17 cellular contexts compared by ENCODE assay signal in the genomic region with DNA sequence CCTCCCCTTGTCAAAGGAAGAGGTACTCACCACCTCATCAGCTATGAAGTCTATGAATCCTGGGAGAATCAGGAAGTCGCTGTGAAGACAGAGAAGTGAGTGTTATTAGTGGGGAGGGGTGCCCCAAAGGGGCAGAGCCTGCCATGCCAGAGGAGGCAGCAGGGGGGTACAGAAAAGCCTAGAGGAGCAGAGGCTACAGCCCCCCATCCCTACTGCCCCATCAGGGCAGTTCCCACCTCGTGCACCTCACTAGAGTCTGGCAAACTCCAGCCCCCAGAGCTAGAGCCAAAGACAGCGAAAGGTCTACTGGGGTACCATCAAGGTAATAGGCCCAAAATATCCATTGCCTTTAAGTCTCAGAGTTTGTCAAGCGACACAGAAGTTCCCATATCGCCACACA. TPM values are rescaled to one million over a fixed set of nuclear protein-coding genes. Genes with fewer than 3 reads are reported as not detected.
DNase-seq lines count a peak whose midpoint lies in the region; ATAC-seq, FAIRE-seq and TF ChIP-seq lines count a peak whose summit lies in the region.
"Had no signal": no experiment of that assay in that cellular context is flagged by ENCODE, and none has a peak within 500 bp of the region (broad histone marks: within the 10 kb centered on the region; RNA-seq: fewer than 3 reads in every experiment).

No MANE protein-coding gene starts in this region.

- H3K9me3 Mint-ChIP-seq in activated CD4-positive, alpha-beta T cell treated with anti-CD3 and anti-CD28 coated beads, Interleukin-2, amount 10 ng/mL, durations not matched to agents 24 days and 14 days, result no peaks in the 10 kb centered on the region
- no peaks in the 10 kb centered on the region for H3K9me3 Mint-ChIP-seq in stimulated activated effector memory CD8-positive, alpha-beta T cell treated with anti-CD3 and anti-CD28 coated beads, Interleukin-12 subunit alpha, Interleukin-12 subunit beta, amount 100 ng/mL, for 72 hours
- H3K9me3 Mint-ChIP-seq: activated naive CD4-positive, alpha-beta T cell treated with anti-CD3 and anti-CD28 coated beads, Interleukin-2, amount 10 ng/mL, durations not matched to agents 7 days and 5 days had no signal

- BruUV-seq in PC-9 (replicated peaks; lab: Mats Ljungman, UMichigan), result no TSS peak

- H3K36me3 Mint-ChIP-seq in activated CD4-positive, alpha-beta T cell treated with anti-CD3 and anti-CD28 coated beads, Interleukin-2, amount 10 ng/mL, durations not matched to agents 24 days and 14 days (ENCODE audit: low read depth), result peaks cover 27% of the 10 kb centered on the region
- H3K36me3 Mint-ChIP-seq in stimulated activated effector memory CD8-positive, alpha-beta T cell treated with anti-CD3 and anti-CD28 coated beads, Interleukin-12 subunit alpha, Interleukin-12 subunit beta, amount 100 ng/mL, for 72 hours, result peaks cover 68% of the 10 kb centered on the region

- POLR2A ChIA-PET in PC-9 (lab: Charles Lee; ENCODE audit: unreplicated experiment), result interaction anchor here (0.6 kb wide), 1 partner anchor 15 kb away, joined by 3 read pairs; no protein-coding TSS in a partner anchor
- POLR2A ChIA-PET in H1 (lab: Charles Lee; ENCODE audit: partially characterized antibody), result interaction anchor here (0.7 kb wide), 1 partner anchor 45 kb away, joined by 3 read pairs; no protein-coding TSS in a partner anchor

- no peak overlapping the region for H4K8ac ChIP-seq in H1 (ENCODE audit: extremely low read depth, insufficient read depth, low read length)

- H2AFZ ChIP-seq in PC-9 (no peak overlapping the region), H1 (ENCODE audit: low read length) (no peak overlapping the region)

- DNase-seq in activated CD4-positive, alpha-beta T cell treated with anti-CD3 and anti-CD28 coated beads, Interleukin-2, amount 10 ng/mL, durations not matched to agents 24 days and 14 days, result no peak
- no peak for DNase-seq in activated CD4-positive, alpha-beta T cell treated with anti-CD3 and anti-CD28 coated beads for 48 hours
- DNase-seq in PC-9, result no peak
- DNase-seq in H1 (ENCODE audit: low read depth in 1 of 2, low spot score in 2 of 2), result no peak
- no peak for DNase-seq in stimulated activated effector memory CD8-positive, alpha-beta T cell treated with anti-CD3 and anti-CD28 coated beads, Interleukin-12 subunit alpha, Interleukin-12 subunit beta, amount 100 ng/mL, for 72 hours (ENCODE audit: low spot score in 2 of 2)
- DNase-seq in stimulated activated CD8-positive, alpha-beta memory T cell treated with anti-CD3 and anti-CD28 coated beads, Interleukin-4, amount 100 ng/mL, for 48 hours, result no peak
- DNase-seq: activated CD4-positive, alpha-beta T cell treated with anti-CD3 and anti-CD28 coated beads for 1 hour; activated naive CD4-positive, alpha-beta T cell treated with anti-CD3 and anti-CD28 coated beads, Interleukin-2, amount 10 ng/mL, durations not matched to agents 7 days and 5 days; mucosa of descending colon; NCI-H1105 treated with DMSO at 0.1 percent for 48 hours; NCI-H446 treated with DMSO at 0.1 percent for 48 hours; trophoblast cell had no signal

- ATAC-seq in stimulated activated effector memory CD8-positive, alpha-beta T cell treated with anti-CD3 and anti-CD28 coated beads, Interleukin-12 subunit alpha, Interleukin-12 subunit beta, amount 100 ng/mL, for 72 hours, result no peak
- ATAC-seq in GM19023 (IDR thresholded peaks at IDR 0.05; ENCODE audit: unreplicated experiment) (no peak), HG02571 (IDR thresholded peaks at IDR 0.05; ENCODE audit: unreplicated experiment) (no peak)
- ATAC-seq: Right ventricle myocardium inferior had no signal

- CTCF ChIA-PET in PC-9 (lab: Charles Lee) (interaction anchor here (0.6 to 0.7 kb wide), 4 partner anchors 17 to 1100 kb away, joined by 5 to 18 read pairs (median 8); no protein-coding TSS in a partner anchor), H1 (lab: Charles Lee; ENCODE audit: partially characterized antibody) (interaction anchor here (0.6 to 24.8 kb wide), 9 partner anchors 9 to 139 kb away, joined by 3 to 348 read pairs (median 8); partner anchors contain the start of gene IMPDH1)

- no peak for TF ChIP-seq RAD21 in H1 (IDR thresholded peaks at IDR 0.05 in 1 of 2, conservative IDR thresholded peaks at IDR 0.05 in 1 of 2; ENCODE audit: low read depth in 2 of 2, low read length in 2 of 2)

- H3K9ac ChIP-seq in H1 (replicated peaks in 1 of 4; ENCODE audit: extremely low read depth in 1 of 4, low read depth in 3 of 4, low read length in 3 of 4), result no peak overlapping the region

- H3K79me2 ChIP-seq in PC-9 (ENCODE audit: low read depth) (peaks cover 33% of the 10 kb centered on the region), H1 (ENCODE audit: control insufficient read depth in 1 of 2, insufficient read depth in 2 of 2, low read length in 2 of 2) (no peaks in the 10 kb centered on the region)

- H3K79me1 ChIP-seq in H1 (ENCODE audit: low read depth, low read length), result no peaks in the 10 kb centered on the region

- no peak overlapping the region for H3K14ac ChIP-seq in H1 (ENCODE audit: insufficient read length)

- no peak overlapping the region for H2BK12ac ChIP-seq in H1 (ENCODE audit: low read depth, low read length)

- no peak for TF ChIP-seq POLR2A in H1 (IDR thresholded peaks at IDR 0.05; ENCODE audit: control extremely low read depth in 1 of 2, low read depth in 2 of 2, low read length in 2 of 2)

- H3K9me2 ChIP-seq in PC-9 (ENCODE audit: insufficient read depth), result no peaks in the 10 kb centered on the region

- no peak overlapping the region for H4K5ac ChIP-seq in H1 (ENCODE audit: insufficient read length, low read depth, low read length)

- no peaks in the 10 kb centered on the region for H3K27me3 ChIP-seq in PC-9 (ENCODE audit: insufficient read depth, low read depth)
- peaks cover 21 to 42% (median 35%) of the 10 kb centered on the region in 4 experiments for H3K27me3 ChIP-seq in H1 (replicated peaks in 1 of 4; ENCODE audit: control insufficient read depth in 3 of 4, extremely low read depth in 1 of 4, insufficient read depth in 3 of 4, low read length in 3 of 4)

- peaks cover 33% of the 10 kb centered on the region for H3K4me1 Mint-ChIP-seq in activated CD4-positive, alpha-beta T cell treated with anti-CD3 and anti-CD28 coated beads, Interleukin-2, amount 10 ng/mL, durations not matched to agents 24 days and 14 days
- peaks cover 51% of the 10 kb centered on the region for H3K4me1 Mint-ChIP-seq in stimulated activated effector memory CD8-positive, alpha-beta T cell treated with anti-CD3 and anti-CD28 coated beads, Interleukin-12 subunit alpha, Interleukin-12 subunit beta, amount 100 ng/mL, for 72 hours

- no peak for TF ChIP-seq CTCF in PC-9 (conservative IDR thresholded peaks at IDR 0.05)
- no peak for TF ChIP-seq CTCF in H1 (IDR thresholded peaks at IDR 0.05; ENCODE audit: control extremely low read depth in 1 of 3, insufficient read depth in 1 of 3, low read depth in 1 of 3, low read length in 3 of 3)

- no peak overlapping the region for H2BK20ac ChIP-seq in H1 (ENCODE audit: low read length)

- H3K9me3 ChIP-seq in PC-9 (ENCODE audit: insufficient read depth, low read depth) (no peaks in the 10 kb centered on the region), H1 (ENCODE audit: insufficient read depth in 2 of 2, low read depth in 1 of 2, low read length in 1 of 2) (no peaks in the 10 kb centered on the region)
- H3K9me3 ChIP-seq: mucosa of descending colon had no signal

- H2BK5ac ChIP-seq in H1 (ENCODE audit: low read depth, low read length), result no peak overlapping the region

- no peak overlapping the region for H2BK120ac ChIP-seq in H1 (replicated peaks; ENCODE audit: low read depth, low read length)

- H3K4me2 ChIP-seq in PC-9 (peak overlapping the region; percentile 85), H1 (ENCODE audit: insufficient read depth in 1 of 2, low read depth in 2 of 2, low read length in 2 of 2) (peak overlapping the region; percentile 30 to 66; a peak in 1 of 4 replicates)

- intact Hi-C loops in activated CD4-positive, alpha-beta T cell treated with anti-CD3 and anti-CD28 coated beads, Interleukin-2, amount 10 ng/mL, durations not matched to agents 24 days and 14 days (cut with micrococcal nuclease), result loop anchor here (10.0 kb wide), 1 partner anchor 131 kb away; no protein-coding TSS in a partner anchor
- intact Hi-C loops in PC-9 (cut with micrococcal nuclease; ENCODE audit: unreplicated experiment), result no loop called here

- FAIRE-seq in H1 (lab: Jason Lieb, UNC), result no peak
- FAIRE-seq: colon had no signal

- no peak overlapping the region for H3K23ac ChIP-seq in H1 (ENCODE audit: insufficient read length)

- H2AK5ac ChIP-seq in H1 (ENCODE audit: low read depth, low read length), result 0 out of 2 replicates have a peak overlapping the region, but pooled peaks have one; percentile 2

- H3K4me1 ChIP-seq in PC-9 (replicated peaks; ENCODE audit: insufficient read depth) (peaks cover 23% of the 10 kb centered on the region), H1 (replicated peaks in 1 of 4; ENCODE audit: control insufficient read depth in 3 of 4, insufficient read depth in 4 of 4, low read length in 3 of 4) (peaks cover 0 to 30% (median 20%) of the 10 kb centered on the region in 4 experiments; a peak in 6 of 7 replicates)

- H3K56ac ChIP-seq in H1 (replicated peaks; ENCODE audit: insufficient read length, low read depth, low read length), result no peak overlapping the region

- H3K4ac ChIP-seq in H1 (replicated peaks; ENCODE audit: insufficient read length, low read depth, low read length), result no peak overlapping the region

- whole genome bisulfite sequencing in H1 (ENCODE audit: extremely low coverage in 1 of 2, insufficient coverage in 1 of 2, insufficient read length in 1 of 2, insufficient replicate concordance in 2 of 2, low coverage in 1 of 2, low lambda C conversion rate in 2 of 2, missing lambda C conversion rate in 1 of 2), 2 experiments, result 90% methylated on average over 5 of the region's 5 CpGs; no CpG with 5 or more reads in 1 of the 2 experiments

- H3K27me3 Mint-ChIP-seq in activated CD4-positive, alpha-beta T cell treated with anti-CD3 and anti-CD28 coated beads, Interleukin-2, amount 10 ng/mL, durations not matched to agents 24 days and 14 days, result peaks cover 2% of the 10 kb centered on the region

- TF ChIP-seq EP300 in H1 (IDR thresholded peaks at IDR 0.05; ENCODE audit: borderline replicate concordance in 1 of 2, low read depth in 2 of 2, low read length in 2 of 2), result no peak

- H3K4me3 ChIP-seq in PC-9 (no peak overlapping the region; the same call in 1 of the 2 replicates), H1 (ENCODE audit: extremely low read depth in 1 of 4, insufficient read depth in 2 of 4, low read depth in 3 of 4, low read length in 4 of 4) (no peak overlapping the region)
- H3K4me3 ChIP-seq: mucosa of descending colon had no signal

- peaks cover 28% of the 10 kb centered on the region; the same call in 1 of the 2 replicates for H3F3A ChIP-seq in PC-9 (ENCODE audit: insufficient read depth, low read depth)

- no peak overlapping the region for H3K18ac ChIP-seq in H1 (ENCODE audit: extremely low read depth, low read length)

- H3K27ac Mint-ChIP-seq in activated CD4-positive, alpha-beta T cell treated with anti-CD3 and anti-CD28 coated beads, Interleukin-2, amount 10 ng/mL, durations not matched to agents 24 days and 14 days, result peak overlapping the region; percentile 52
- peak overlapping the region; percentile 82 for H3K27ac Mint-ChIP-seq in stimulated activated effector memory CD8-positive, alpha-beta T cell treated with anti-CD3 and anti-CD28 coated beads, Interleukin-12 subunit alpha, Interleukin-12 subunit beta, amount 100 ng/mL, for 72 hours
- H3K27ac Mint-ChIP-seq: activated naive CD4-positive, alpha-beta T cell treated with anti-CD3 and anti-CD28 coated beads, Interleukin-2, amount 10 ng/mL, durations not matched to agents 7 days and 5 days had no signal

- H4K20me1 ChIP-seq in PC-9 (ENCODE audit: insufficient read depth), result peaks cover 14% of the 10 kb centered on the region
- peaks cover 6 to 18% of the 10 kb centered on the region in 2 experiments for H4K20me1 ChIP-seq in H1 (replicated peaks in 1 of 2; ENCODE audit: control insufficient read depth in 1 of 2, insufficient read depth in 2 of 2, low read length in 2 of 2)

- H3K36me3 ChIP-seq in PC-9 (ENCODE audit: low read depth), result 0 out of 2 replicates have a peak, but pooled peaks cover 9% of the 10 kb centered on the region
- H3K36me3 ChIP-seq in H1 (ENCODE audit: control insufficient read depth in 2 of 4, insufficient read depth in 4 of 4, low read length in 3 of 4), result no peaks in the 10 kb centered on the region; a peak in 3 of 8 replicates

- H2BK15ac ChIP-seq in H1 (ENCODE audit: low read length), result no peak overlapping the region

- peak overlapping the region; percentile 90 for H3K4me3 Mint-ChIP-seq in activated CD4-positive, alpha-beta T cell treated with anti-CD3 and anti-CD28 coated beads, Interleukin-2, amount 10 ng/mL, durations not matched to agents 24 days and 14 days
- peak overlapping the region; percentile 83 for H3K4me3 Mint-ChIP-seq in stimulated activated effector memory CD8-positive, alpha-beta T cell treated with anti-CD3 and anti-CD28 coated beads, Interleukin-12 subunit alpha, Interleukin-12 subunit beta, amount 100 ng/mL, for 72 hours

- H3K23me2 ChIP-seq in H1 (ENCODE audit: low read depth, low read length), result peaks cover 4% of the 10 kb centered on the region; the same call in 1 of the 2 replicates

- H4K91ac ChIP-seq in H1 (replicated peaks; ENCODE audit: insufficient read length, low read length), result no peak overlapping the region

- H3K27ac ChIP-seq in PC-9 (no peak overlapping the region), H1 (ENCODE audit: low read depth, low read length) (no peak overlapping the region)
- H3K27ac ChIP-seq: HL-60 had no signal

RNA-seq across cellular contexts. Expression of gene IMPDH1, which starts 6.1 kb away (rescaled TPM):
- 102 and 105 TPM in 2 replicates for total RNA-seq in activated CD4-positive, alpha-beta T cell treated with anti-CD3 and anti-CD28 coated beads, Interleukin-2, amount 10 ng/mL, durations not matched to agents 24 days and 14 days
- 119 and 123 TPM in 2 replicates for total RNA-seq in PC-9 (2021)
- 44.0 and 45.8 TPM in 2 replicates for total RNA-seq in H1 (2021; fragmentation: NEBNext Ultra II Directional; extraction: Animal tissue kit (Norgen Biotek cat#: 25700))
- 45.8 and 65.7 TPM in 2 replicates for polyA plus RNA-seq in H1 (2011; rRNA removed)
- polyA plus RNA-seq in H1 (2011; cell fraction: cytosol; rRNA removed), result 43.6 TPM
- 114 TPM for polyA plus RNA-seq in H1 (2011; cell fraction: nucleus; rRNA removed)
- 25.6 to 53.4 TPM (median 41.9 TPM) in 4 replicates for polyA plus RNA-seq in H1 (2012, experiment 1 of 2)
- polyA plus RNA-seq in H1 (2012, experiment 2 of 2), result 34.0 TPM
- 24.3 TPM for polyA plus RNA-seq in H1 (2013, experiment 1 of 2)
- polyA plus RNA-seq in H1 (2013, experiment 2 of 2), result 24.7 TPM
- polyA minus RNA-seq in H1 (2011; rRNA and poly(A)+ RNA removed), result 45.8 and 49.4 TPM in 2 replicates
- polyA minus RNA-seq in H1 (2011; cell fraction: cytosol; rRNA and poly(A)+ RNA removed), result 24.7 TPM
- polyA minus RNA-seq in H1 (2011; cell fraction: nucleus; rRNA and poly(A)+ RNA removed), result 44.8 TPM

RNA-seq across cellular contexts. Expression of gene PRRT4, which starts 42.2 kb away (rescaled TPM):
- total RNA-seq in activated CD4-positive, alpha-beta T cell treated with anti-CD3 and anti-CD28 coated beads, Interleukin-2, amount 10 ng/mL, durations not matched to agents 24 days and 14 days, result 0.14 TPM in 2 replicates
- total RNA-seq in PC-9 (2021), result 0.26 and 0.70 TPM in 2 replicates
- total RNA-seq in H1 (2021; fragmentation: NEBNext Ultra II Directional; extraction: Animal tissue kit (Norgen Biotek cat#: 25700)), result 0.34 and 0.69 TPM in 2 replicates
- 1.0 and 2.4 TPM in 2 replicates for polyA plus RNA-seq in H1 (2011; rRNA removed)
- 0.85 TPM for polyA plus RNA-seq in H1 (2011; cell fraction: cytosol; rRNA removed)
- 2.1 TPM for polyA plus RNA-seq in H1 (2011; cell fraction: nucleus; rRNA removed)
- polyA plus RNA-seq in H1 (2012, experiment 1 of 2), result 0.40 to 1.2 TPM (median 0.82 TPM) in 4 replicates
- polyA plus RNA-seq in H1 (2012, experiment 2 of 2), result 0.54 TPM
- 1.1 TPM for polyA plus RNA-seq in H1 (2013, experiment 1 of 2)
- 1.2 TPM for polyA plus RNA-seq in H1 (2013, experiment 2 of 2)
- 0.47 TPM in 1 of 2 replicates, not detected in the other for polyA minus RNA-seq in H1 (2011; rRNA and poly(A)+ RNA removed)
- 1.2 TPM for polyA minus RNA-seq in H1 (2011; cell fraction: cytosol; rRNA and poly(A)+ RNA removed)
- 2.0 TPM for polyA minus RNA-seq in H1 (2011; cell fraction: nucleus; rRNA and poly(A)+ RNA removed)

RNA-seq across cellular contexts. Expression of gene HILPDA, which starts 52.0 kb away (rescaled TPM):
- total RNA-seq in activated CD4-positive, alpha-beta T cell treated with anti-CD3 and anti-CD28 coated beads, Interleukin-2, amount 10 ng/mL, durations not matched to agents 24 days and 14 days, result 171 TPM in 2 replicates
- 22.8 and 30.3 TPM in 2 replicates for total RNA-seq in PC-9 (2021)
- total RNA-seq in H1 (2021; fragmentation: NEBNext Ultra II Directional; extraction: Animal tissue kit (Norgen Biotek cat#: 25700)), result 33.9 and 35.6 TPM in 2 replicates
- 59.5 and 80.0 TPM in 2 replicates for polyA plus RNA-seq in H1 (2011; rRNA removed)
- 67.1 TPM for polyA plus RNA-seq in H1 (2011; cell fraction: cytosol; rRNA removed)
- 40.9 TPM for polyA plus RNA-seq in H1 (2011; cell fraction: nucleus; rRNA removed)
- 37.8 to 39.9 TPM (median 38.9 TPM) in 4 replicates for polyA plus RNA-seq in H1 (2012, experiment 1 of 2)
- polyA plus RNA-seq in H1 (2012, experiment 2 of 2), result 48.3 TPM
- polyA plus RNA-seq in H1 (2013, experiment 1 of 2), result 28.9 TPM
- 29.1 TPM for polyA plus RNA-seq in H1 (2013, experiment 2 of 2)
- polyA minus RNA-seq in H1 (2011; rRNA and poly(A)+ RNA removed), result 70.0 and 77.4 TPM in 2 replicates
- polyA minus RNA-seq in H1 (2011; cell fraction: cytosol; rRNA and poly(A)+ RNA removed), result 20.9 TPM
- 81.1 TPM for polyA minus RNA-seq in H1 (2011; cell fraction: nucleus; rRNA and poly(A)+ RNA removed)

RNA-seq across cellular contexts. Expression of gene RBM28, which starts 60.0 kb away (rescaled TPM):
- 76.7 and 85.8 TPM in 2 replicates for total RNA-seq in activated CD4-positive, alpha-beta T cell treated with anti-CD3 and anti-CD28 coated beads, Interleukin-2, amount 10 ng/mL, durations not matched to agents 24 days and 14 days
- 59.6 and 61.1 TPM in 2 replicates for total RNA-seq in PC-9 (2021)
- 65.3 and 68.0 TPM in 2 replicates for total RNA-seq in H1 (2021; fragmentation: NEBNext Ultra II Directional; extraction: Animal tissue kit (Norgen Biotek cat#: 25700))
- polyA plus RNA-seq in H1 (2011; rRNA removed), result 9.6 and 12.8 TPM in 2 replicates
- polyA plus RNA-seq in H1 (2011; cell fraction: cytosol; rRNA removed), result 22.5 TPM
- 29.4 TPM for polyA plus RNA-seq in H1 (2011; cell fraction: nucleus; rRNA removed)
- 42.6 to 66.7 TPM (median 46.6 TPM) in 4 replicates for polyA plus RNA-seq in H1 (2012, experiment 1 of 2)
- 5.3 TPM for polyA plus RNA-seq in H1 (2012, experiment 2 of 2)
- 33.8 TPM for polyA plus RNA-seq in H1 (2013, experiment 1 of 2)
- polyA plus RNA-seq in H1 (2013, experiment 2 of 2), result 32.7 TPM
- polyA minus RNA-seq in H1 (2011; rRNA and poly(A)+ RNA removed), result 15.3 and 17.3 TPM in 2 replicates
- 27.2 TPM for polyA minus RNA-seq in H1 (2011; cell fraction: cytosol; rRNA and poly(A)+ RNA removed)
- 21.5 TPM for polyA minus RNA-seq in H1 (2011; cell fraction: nucleus; rRNA and poly(A)+ RNA removed)
